In genomic region chr1:18531503-18531845, GRCh38 we compare ENCODE assay signal across 25 cellular contexts. TPM values are rescaled to one million over a fixed set of nuclear protein-coding genes. Genes with fewer than 3 reads are reported as not detected.
DNase-seq lines count a peak whose midpoint lies in the region; ATAC-seq and TF ChIP-seq lines count a peak whose summit lies in the region.
"Had no signal": no experiment of that assay in that cellular context is flagged by ENCODE, and none has a peak within 500 bp of the region (broad histone marks: within the 10 kb centered on the region; RNA-seq: fewer than 3 reads in every experiment).

No MANE protein-coding gene starts in this region.

- ATAC-seq in activated CD8-positive, alpha-beta memory T cell treated with anti-CD3 and anti-CD28 coated beads, Interleukin-2, amount 10 ng/mL, durations not matched to agents 7 days and 5 days, result no peak
- ATAC-seq in PC-3, result no peak
- ATAC-seq: A549, GM12878, Right ventricle myocardium inferior had no signal

- H3K9ac ChIP-seq in PC-3 (ENCODE audit: low read length), result no peak overlapping the region

- H3K9me3 Mint-ChIP-seq in activated CD8-positive, alpha-beta memory T cell treated with anti-CD3 and anti-CD28 coated beads, Interleukin-2, amount 10 ng/mL, durations not matched to agents 7 days and 5 days (ENCODE audit: low read depth), result no peaks in the 10 kb centered on the region
- H3K9me3 Mint-ChIP-seq in chondrocyte (ENCODE audit: low read depth), result no peaks in the 10 kb centered on the region
- H3K9me3 Mint-ChIP-seq: CD4-positive, alpha-beta T cell; GM23338 had no signal

- no peak overlapping the region for H2AFZ ChIP-seq in PC-3 (ENCODE audit: low read length)
- H2AFZ ChIP-seq: GM23338 had no signal

- H3F3A ChIP-seq in PC-3 (ENCODE audit: low read length, unreplicated experiment), result no peaks in the 10 kb centered on the region

- intact Hi-C loops in lower leg skin (cut with DNase I; ENCODE audit: low total_unique reads), result no loop called here
- intact Hi-C loops in vagina (cut with DNase I), result no loop called here
- intact Hi-C loops in PC-3 (cut with micrococcal nuclease), result no loop called here

- H3K79me2 ChIP-seq in PC-3 (ENCODE audit: low read length), result no peaks in the 10 kb centered on the region

- H3K27ac ChIP-seq in vagina, result no peak overlapping the region
- H3K27ac ChIP-seq in PC-3 (ENCODE audit: low read length), result no peak overlapping the region
- H3K27ac ChIP-seq: A549, SJSA1 had no signal

- no peaks in the 10 kb centered on the region for H3K9me2 ChIP-seq in PC-3 (replicated peaks; ENCODE audit: low read length)

- no peak for TF ChIP-seq CTCF in chondrocyte (IDR thresholded peaks at IDR 0.05)
- TF ChIP-seq CTCF in lower leg skin (IDR thresholded peaks at IDR 0.05), result no peak
- no peak for TF ChIP-seq CTCF in vagina (IDR thresholded peaks at IDR 0.05)
- TF ChIP-seq CTCF in PC-3 (conservative IDR thresholded peaks at IDR 0.05; ENCODE audit: low read depth, low read length), result no peak

- peak; percentile 12 for DNase-seq in activated CD8-positive, alpha-beta memory T cell treated with anti-CD3 and anti-CD28 coated beads, Interleukin-2, amount 10 ng/mL, durations not matched to agents 7 days and 5 days
- DNase-seq in activated CD8-positive, alpha-beta memory T cell treated with anti-CD3 and anti-CD28 coated beads, Interleukin-2, amount 50 U/mL, for 48 hours, result no peak
- DNase-seq in chondrocyte (ENCODE audit: low spot score) (peak; percentile 21), lower leg skin (ENCODE audit: low spot score in 2 of 2) (peak; percentile 4 to 53), vagina (ENCODE audit: extremely low spot score in 2 of 2) (peak; percentile 29 to 91), Ammon's horn (ENCODE audit: low spot score) (no peak), PC-3 (no peak), HEK293T (ENCODE audit: extremely low spot score) (no peak)
- DNase-seq: CD4-positive, alpha-beta T cell; COR-L47; DMS 273 treated with DMSO at 0.1 percent for 48 hours; DMS79 treated with DMSO at 0.1 percent for 48 hours; IMR-90; NCI-H1105; NCI-H146; NCI-H2081; NCI-H2171; NCI-H446; NCI-H526 treated with DMSO at 0.1 percent for 48 hours; NK-92 treated with Interleukin-12 subunit alpha and Interleukin-12 subunit beta, amount 100 ng/mL, for 24 hours had no signal

- POLR2A ChIA-PET in PC-3 (lab: Charles Lee; ENCODE audit: unreplicated experiment), result no interaction called here
- POLR2A ChIA-PET in HEK293T (lab: Yijun Ruan, JAX), result no interaction called here

- H3K4me1 ChIP-seq in vagina (no peaks in the 10 kb centered on the region), PC-3 (ENCODE audit: insufficient read depth, low read length) (no peaks in the 10 kb centered on the region)
- H3K4me1 ChIP-seq: A549, SJSA1 had no signal

- TF ChIP-seq POLR2A in lower leg skin (IDR thresholded peaks at IDR 0.05), result no peak
- no peak for TF ChIP-seq POLR2A in vagina (IDR thresholded peaks at IDR 0.05)

- H3K4me3 Mint-ChIP-seq in activated CD8-positive, alpha-beta memory T cell treated with anti-CD3 and anti-CD28 coated beads, Interleukin-2, amount 10 ng/mL, durations not matched to agents 7 days and 5 days, result no peak overlapping the region
- no peak overlapping the region for H3K4me3 Mint-ChIP-seq in chondrocyte (ENCODE audit: unreplicated experiment)
- H3K4me3 Mint-ChIP-seq: CD4-positive, alpha-beta T cell; GM23338 had no signal

- CTCF ChIA-PET in activated CD8-positive, alpha-beta memory T cell treated with anti-CD3 and anti-CD28 coated beads, Interleukin-2, amount 10 ng/mL, durations not matched to agents 7 days and 5 days (lab: Charles Lee), result no interaction called here
- CTCF ChIA-PET in PC-3 (lab: Charles Lee) (no interaction called here), HEK293T (lab: Yijun Ruan, JAX) (no interaction called here)

- H3K4me2 ChIP-seq in PC-3 (ENCODE audit: low read length), result no peak overlapping the region
- H3K4me2 ChIP-seq: A549, GM23338 had no signal

- H3K36me3 Mint-ChIP-seq in activated CD8-positive, alpha-beta memory T cell treated with anti-CD3 and anti-CD28 coated beads, Interleukin-2, amount 10 ng/mL, durations not matched to agents 7 days and 5 days, result no peaks in the 10 kb centered on the region
- H3K36me3 Mint-ChIP-seq in chondrocyte (ENCODE audit: low read depth), result no peaks in the 10 kb centered on the region

- H3K27me3 Mint-ChIP-seq in activated CD8-positive, alpha-beta memory T cell treated with anti-CD3 and anti-CD28 coated beads, Interleukin-2, amount 10 ng/mL, durations not matched to agents 7 days and 5 days, result peaks cover 10% of the 10 kb centered on the region
- H3K27me3 Mint-ChIP-seq in chondrocyte (ENCODE audit: low read depth), result peaks cover 35% of the 10 kb centered on the region

- H3K4me3 ChIP-seq in lower leg skin (ENCODE audit: low read depth, poor library complexity, severe bottlenecking) (no peak overlapping the region), vagina (no peak overlapping the region), PC-3 (ENCODE audit: low read length) (no peak overlapping the region)
- H3K4me3 ChIP-seq: A549, GM12878, GM23338, SJSA1 had no signal

- 49 to 54% methylated on average over 3 of the region's 3 CpGs for WGBS in lower leg skin, 2 donors

- no TSS peak for BruUV-seq in PC-3 (replicated peaks; lab: Mats Ljungman, UMichigan)

- no peaks in the 10 kb centered on the region for H3K4me1 Mint-ChIP-seq in activated CD8-positive, alpha-beta memory T cell treated with anti-CD3 and anti-CD28 coated beads, Interleukin-2, amount 10 ng/mL, durations not matched to agents 7 days and 5 days
- no peaks in the 10 kb centered on the region for H3K4me1 Mint-ChIP-seq in chondrocyte (ENCODE audit: low read depth)
- H3K4me1 Mint-ChIP-seq: GM23338 had no signal

- H3K27ac Mint-ChIP-seq in activated CD8-positive, alpha-beta memory T cell treated with anti-CD3 and anti-CD28 coated beads, Interleukin-2, amount 10 ng/mL, durations not matched to agents 7 days and 5 days, result no peak overlapping the region
- no peak overlapping the region for H3K27ac Mint-ChIP-seq in chondrocyte (ENCODE audit: unreplicated experiment)
- H3K27ac Mint-ChIP-seq: CD4-positive, alpha-beta T cell; GM23338 had no signal

- no peaks in the 10 kb centered on the region for H4K20me1 ChIP-seq in PC-3 (ENCODE audit: low read length)

- H3K9me3 ChIP-seq in vagina, result no peaks in the 10 kb centered on the region
- no peaks in the 10 kb centered on the region for H3K9me3 ChIP-seq in PC-3 (ENCODE audit: low read length)
- H3K9me3 ChIP-seq: A549, SJSA1 had no signal

- H3K36me3 ChIP-seq in vagina (no peaks in the 10 kb centered on the region), PC-3 (ENCODE audit: low read depth, low read length) (no peaks in the 10 kb centered on the region)
- H3K36me3 ChIP-seq: SJSA1 had no signal

- H3K27me3 ChIP-seq in vagina, result no peaks in the 10 kb centered on the region
- peaks cover 48% of the 10 kb centered on the region for H3K27me3 ChIP-seq in PC-3 (ENCODE audit: low read length)

TF ChIP-seq in HEK293T, 16 proteins besides CTCF, POLR2A, EP300 and RAD21:
- TF ChIP-seq HDGF (IDR thresholded peaks at IDR 0.05; ENCODE audit: borderline replicate concordance) (no peak), FOXK2 (IDR thresholded peaks at IDR 0.05) (no peak), LEF1 (IDR thresholded peaks at IDR 0.05; ENCODE audit: borderline replicate concordance) (no peak), ARNT (IDR thresholded peaks at IDR 0.05) (no peak), SP1 (IDR thresholded peaks at IDR 0.05) (no peak), FOXM1 (IDR thresholded peaks at IDR 0.05; ENCODE audit: borderline replicate concordance) (no peak), BHLHE40 (IDR thresholded peaks at IDR 0.05; ENCODE audit: borderline replicate concordance) (no peak), TARDBP (IDR thresholded peaks at IDR 0.05) (no peak), L3MBTL2 (conservative IDR thresholded peaks at IDR 0.05) (no peak), FOXA1 (IDR thresholded peaks at IDR 0.05) (no peak), ELF4 (IDR thresholded peaks at IDR 0.05) (no peak), SUZ12 (IDR thresholded peaks at IDR 0.05) (no peak), NFRKB (IDR thresholded peaks at IDR 0.05) (no peak), CTBP1 (IDR thresholded peaks at IDR 0.05; ENCODE audit: borderline replicate concordance) (no peak)

RNA-seq across cellular contexts. Expression of gene KLHDC7A, which starts 50.7 kb away (rescaled TPM):
- total RNA-seq in activated CD8-positive, alpha-beta memory T cell treated with anti-CD3 and anti-CD28 coated beads, Interleukin-2, amount 10 ng/mL, durations not matched to agents 7 days and 5 days, result not detected
- total RNA-seq in chondrocyte (0.07 to 0.08 TPM in 2 of 3 replicates, not detected in the other), lower leg skin (under 1 TPM in 3 of 4 donors, not detected in 1; 0.11 to 0.29 (median 0.15) TPM), vagina (not detected), PC-3 (2014; rRNA removed) (not detected in 2 replicates)
- total RNA-seq: CD4-positive, alpha-beta T cell; GM12878; IMR-90; Right ventricle myocardium inferior; SJSA1 had no signal

Comparison
In these comparisons a context has a peak if more than half of its experiments do, and no peak if none do; other contexts are left out.
1. DNase-seq: peak in activated CD8-positive, alpha-beta memory T cell treated with anti-CD3 and anti-CD28 coated beads, Interleukin-2, amount 10 ng/mL, durations not matched to agents 7 days and 5 days (single experiment), chondrocyte (single experiment), lower leg skin (2 of 2) and vagina (2 of 2); none in activated CD8-positive, alpha-beta memory T cell treated with anti-CD3 and anti-CD28 coated beads, Interleukin-2, amount 50 U/mL, for 48 hours (single experiment), Ammon's horn (single experiment), PC-3 (single experiment) and HEK293T (single experiment).